ENCODE assay signal across 8 cellular contexts in the genomic region with DNA sequence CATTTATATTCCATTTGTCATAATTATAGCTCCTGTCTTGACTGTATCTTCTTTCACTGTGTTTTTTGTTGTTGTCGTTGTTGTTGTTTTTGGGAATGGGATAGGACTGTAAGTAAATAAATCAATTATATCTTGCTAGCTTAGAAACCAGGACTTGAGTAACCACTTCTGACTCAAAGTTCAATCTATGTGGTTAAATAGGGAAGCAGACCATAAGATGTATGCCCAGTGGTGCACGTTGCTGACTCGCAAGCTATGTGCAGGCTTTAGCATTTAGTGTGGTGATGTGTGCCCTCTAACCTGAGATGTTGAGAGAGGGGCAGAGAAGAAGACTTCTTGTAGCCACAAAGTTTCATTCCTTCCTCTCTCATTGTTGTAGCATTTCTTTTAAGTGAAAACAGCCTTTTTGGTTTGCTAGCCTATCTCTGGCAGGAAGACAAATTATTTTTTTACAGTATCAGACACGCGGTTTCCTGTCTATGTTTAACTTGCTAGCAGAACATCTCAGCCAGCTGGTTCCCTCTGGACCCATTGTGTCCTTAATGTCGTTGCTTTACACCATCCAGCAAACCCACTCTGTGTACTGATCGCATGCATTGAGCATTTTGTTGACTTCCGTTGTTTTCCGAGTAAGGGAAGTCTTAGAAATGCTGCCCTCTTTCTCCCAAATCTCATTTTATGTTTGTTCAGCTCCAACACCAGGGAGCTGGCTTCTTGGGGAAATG. TPM values are rescaled to one million over a fixed set of nuclear protein-coding genes. Genes with fewer than 3 reads are reported as not detected.
A peak's percentile ranks its signal among the peaks of the same experiment; 100 is the strongest.
DNase-seq lines count a peak whose midpoint lies in the region; ATAC-seq and TF ChIP-seq lines count a peak whose summit lies in the region.

No MANE protein-coding gene starts in this region.

- no peaks in the 10 kb centered on the region for H3K9me3 Mint-ChIP-seq in CD4-positive, alpha-beta T cell
- H3K9me3 Mint-ChIP-seq in T-helper 2 cell treated with Interferon-gamma antibody and Interleukin-4, amounts not matched to agents 5 μg/mL and 100 μg/mL, for 36 hours: no peaks in the 10 kb centered on the region
- H3K9me3 Mint-ChIP-seq in effector memory CD8-positive, alpha-beta T cell: no peaks in the 10 kb centered on the region

- no peaks in the 10 kb centered on the region for H3K27me3 ChIP-seq in CD4-positive, alpha-beta T cell (ENCODE audit: control insufficient read depth, insufficient read depth, low read length)

- peak overlapping the region; percentile 88 for H3K4me3 Mint-ChIP-seq in CD4-positive, alpha-beta T cell
- H3K4me3 Mint-ChIP-seq in T-helper 2 cell treated with Interferon-gamma antibody and Interleukin-4, amounts not matched to agents 5 μg/mL and 100 μg/mL, for 36 hours: peak overlapping the region; percentile 74
- H3K4me3 Mint-ChIP-seq in effector memory CD8-positive, alpha-beta T cell: peak overlapping the region; percentile 65 to 82

- peak overlapping the region; percentile 96 for H3K27ac Mint-ChIP-seq in CD4-positive, alpha-beta T cell
- H3K27ac Mint-ChIP-seq in T-helper 2 cell treated with Interferon-gamma antibody and Interleukin-4, amounts not matched to agents 5 μg/mL and 100 μg/mL, for 36 hours: peak overlapping the region; percentile 92
- H3K27ac Mint-ChIP-seq in effector memory CD8-positive, alpha-beta T cell: peak overlapping the region; percentile 87 to 99

- POLR2A ChIA-PET in CD4-positive, alpha-beta T cell (lab: Charles Lee): interaction anchor here (0.8 to 10.0 kb wide), 21 partner anchors 7 to 460 kb away, joined by 3 to 297 read pairs (median 8); a partner anchor contains a TSS

- intact Hi-C loops in CD4-positive, alpha-beta T cell (cut with DNase I, micrococcal nuclease): loop anchor here in 1 of 2 experiments (1.0 to 10.0 kb wide), 6 partner anchors 9 to 1766 kb away; no protein-coding TSS in a partner anchor

- ATAC-seq in CD4-positive, alpha-beta T cell (ENCODE audit: poor library complexity): peak; percentile 54
- peak; percentile 92 for ATAC-seq in GM21423 (IDR thresholded peaks at IDR 0.05; ENCODE audit: unreplicated experiment)
- ATAC-seq in effector memory CD8-positive, alpha-beta T cell (replicated peaks): peak; percentile 71

- H3K27ac ChIP-seq in CD4-positive, alpha-beta T cell (ENCODE audit: low read depth, low read length): peak overlapping the region; percentile 96

- no peaks in the 10 kb centered on the region for H3K9me3 ChIP-seq in CD4-positive, alpha-beta T cell (ENCODE audit: control insufficient read depth, low read length)

- CTCF ChIA-PET in CD4-positive, alpha-beta T cell (lab: Charles Lee): interaction anchor here (0.7 to 2.9 kb wide), 12 partner anchors 9 to 339 kb away, joined by 3 to 13 read pairs (median 4); a partner anchor contains a TSS

- H3K36me3 Mint-ChIP-seq in CD4-positive, alpha-beta T cell (ENCODE audit: low read depth): peaks cover 93% of the 10 kb centered on the region
- peaks cover 73% of the 10 kb centered on the region for H3K36me3 Mint-ChIP-seq in T-helper 2 cell treated with Interferon-gamma antibody and Interleukin-4, amounts not matched to agents 5 μg/mL and 100 μg/mL, for 36 hours (ENCODE audit: low read depth)
- peaks cover 52% of the 10 kb centered on the region for H3K36me3 Mint-ChIP-seq in effector memory CD8-positive, alpha-beta T cell (ENCODE audit: insufficient read depth)

- no peaks in the 10 kb centered on the region for H3K27me3 Mint-ChIP-seq in CD4-positive, alpha-beta T cell
- H3K27me3 Mint-ChIP-seq in T-helper 2 cell treated with Interferon-gamma antibody and Interleukin-4, amounts not matched to agents 5 μg/mL and 100 μg/mL, for 36 hours (ENCODE audit: low read depth): no peaks in the 10 kb centered on the region
- no peaks in the 10 kb centered on the region for H3K27me3 Mint-ChIP-seq in effector memory CD8-positive, alpha-beta T cell

- peaks cover 93% of the 10 kb centered on the region for H3K4me1 Mint-ChIP-seq in CD4-positive, alpha-beta T cell (ENCODE audit: low read depth)
- H3K4me1 Mint-ChIP-seq in T-helper 2 cell treated with Interferon-gamma antibody and Interleukin-4, amounts not matched to agents 5 μg/mL and 100 μg/mL, for 36 hours (ENCODE audit: low read depth): peaks cover 86% of the 10 kb centered on the region
- H3K4me1 Mint-ChIP-seq in effector memory CD8-positive, alpha-beta T cell (ENCODE audit: low read depth in 2 of 2): peaks cover 77 to 91% of the 10 kb centered on the region in 2 donors

- TF ChIP-seq CTCF in CD4-positive, alpha-beta T cell (IDR thresholded peaks at IDR 0.05): no peak

- DNase-seq in CD4-positive, alpha-beta T cell: peak in 9 of 10 experiments; percentile 28 to 55 (median 40)
- DNase-seq in HK-2 (ENCODE audit: unreplicated experiment) (peak; percentile 19), myocyte (ENCODE audit: low read depth) (peak; percentile 47), AG08396 (ENCODE audit: low spot score) (no peak), hippocampal formation (lab: John Stamatoyannopoulos, UW) (no peak)
- DNase-seq in T-helper 2 cell treated with Interferon-gamma antibody and Interleukin-4, amounts not matched to agents 5 μg/mL and 100 μg/mL, for 36 hours (ENCODE audit: low spot score): peak; percentile 65
- DNase-seq in effector memory CD8-positive, alpha-beta T cell: peak; percentile 37 to 54 (median 41)

RNA-seq across cellular contexts. Expression of a gene that starts 52.1 kb away (rescaled TPM):
- total RNA-seq in CD4-positive, alpha-beta T cell: 100 to 1,000 TPM; 203 to 205 TPM
- 102 and 106 TPM in 2 replicates for total RNA-seq in myocyte
- 109 TPM for polyA plus RNA-seq in myocyte (2012)

Comparison
In these comparisons a context has a peak if more than half of its experiments do, and no peak if none do; other contexts are left out.
1. DNase-seq: peak in CD4-positive, alpha-beta T cell (9 of 10), HK-2 (single experiment), T-helper 2 cell treated with Interferon-gamma antibody and Interleukin-4, amounts not matched to agents 5 μg/mL and 100 μg/mL, for 36 hours (single experiment), effector memory CD8-positive, alpha-beta T cell (3 of 3) and myocyte (single experiment); none in AG08396 (single experiment) and hippocampal formation (0 of 2).
2. Peak in every context shown above with its lines, with median percentiles within 50 percentile points of each other: ATAC-seq, H3K27ac Mint-ChIP-seq and H3K4me3 Mint-ChIP-seq.